In genomic region chr3:40628984-40629383, GRCh38 we compare ENCODE assay signal across 30 cellular contexts.
"Had no signal": no experiment of that assay in that cellular context is flagged by ENCODE, and none has a peak within 500 bp of the region (broad histone marks: within the 10 kb centered on the region; RNA-seq: fewer than 3 reads in every experiment).

No MANE protein-coding gene starts in this region.

- FAIRE-seq: endometrium, endothelial cell of umbilical vein, frontal cortex had no signal

- H2AFZ ChIP-seq: hepatocyte had no signal

- H3K79me2 ChIP-seq: hepatocyte had no signal

- H3K27ac Mint-ChIP-seq: dendritic cell treated with granulocyte-macrophage colony-stimulating factor and Interleukin-4, amounts not matched to agents 40 ng/mL and 50 ng/mL, for 4 days; effector memory CD8-positive, alpha-beta T cell; endodermal cell had no signal

- H3K27me3 ChIP-seq: colonic mucosa, dorsolateral prefrontal cortex, esophagus muscularis mucosa, esophagus squamous epithelium, foreskin keratinocyte, gastrocnemius medialis, gastroesophageal sphincter, heart left ventricle, heart right ventricle, hepatocyte had no signal

- H3K4me3 Mint-ChIP-seq: dendritic cell treated with granulocyte-macrophage colony-stimulating factor and Interleukin-4, amounts not matched to agents 40 ng/mL and 50 ng/mL, for 4 days; effector memory CD8-positive, alpha-beta T cell; endodermal cell had no signal

- ATAC-seq: effector memory CD8-positive, alpha-beta T cell; esophagus mucosa; foreskin keratinocyte; gastrocnemius medialis; gastroesophageal sphincter; heart left ventricle; heart right ventricle had no signal

- DNase-seq: colonic mucosa; cortex of kidney; dermis blood vessel endothelial cell; dorsolateral prefrontal cortex; effector CD4-positive, alpha-beta T cell; effector CD8-positive, alpha-beta T cell; effector memory CD4-positive, alpha-beta T cell; effector memory CD8-positive, alpha-beta T cell; endodermal cell; erythroblast; esophagus squamous epithelium; foreskin fibroblast; foreskin keratinocyte; foreskin melanocyte; gastrocnemius medialis; glutamatergic neuron; head of caudate nucleus; heart left ventricle; heart right ventricle; hippocampal formation had no signal

- H3K4me3 ChIP-seq: colonic mucosa, coronary artery, dorsolateral prefrontal cortex, esophagus muscularis mucosa, esophagus squamous epithelium, gastrocnemius medialis, gastroesophageal sphincter, heart left ventricle, heart right ventricle, hepatocyte had no signal

- H3K4me2 ChIP-seq: hepatocyte had no signal

- H3K4me1 ChIP-seq: colonic mucosa, esophagus muscularis mucosa, foreskin keratinocyte, gastrocnemius medialis, gastroesophageal sphincter, heart left ventricle had no signal

- H3K36me3 ChIP-seq: colonic mucosa, esophagus muscularis mucosa, esophagus squamous epithelium, gastrocnemius medialis, gastroesophageal sphincter, heart left ventricle, heart right ventricle had no signal

- H3K9me3 ChIP-seq: colonic mucosa, gastrocnemius medialis had no signal

- H3K27ac ChIP-seq: colonic mucosa, coronary artery, dorsolateral prefrontal cortex, epithelial cell of prostate, esophagus muscularis mucosa, esophagus squamous epithelium, foreskin keratinocyte, gastrocnemius medialis, gastroesophageal sphincter, heart left ventricle, heart right ventricle, hepatocyte had no signal
